8 cellular contexts compared by ENCODE assay signal in genomic region chr16:85437161-85438052, GRCh38.
DNase-seq lines count a peak whose midpoint lies in the region; ATAC-seq lines count a peak whose summit lies in the region.

No MANE protein-coding gene starts in this region.

- H3K9me3 ChIP-seq in HUES64 (ENCODE audit: insufficient read depth, low read depth, low read length) = no peaks in the 10 kb centered on the region

- peak overlapping the region; percentile 90 for H3K27ac ChIP-seq in HUES64 (ENCODE audit: low read depth, low read length)

- H3K36me3 Mint-ChIP-seq in stimulated activated naive B cell treated with anti-CD40 and anti-IgM and Interleukin-4, amounts not matched to agents 10 μg/mL and 1 μg/mL and 100 μg/mL, for 72 hours = no peaks in the 10 kb centered on the region

- H3K4me3 ChIP-seq in HUES64 (ENCODE audit: low read length) = peak overlapping the region; percentile 37

- H3K27ac Mint-ChIP-seq in stimulated activated naive B cell treated with anti-CD40 and anti-IgM and Interleukin-4, amounts not matched to agents 10 μg/mL and 1 μg/mL and 100 μg/mL, for 72 hours = peak overlapping the region; percentile 66

- WGBS in HUES64 = 16% methylated on average over 24 of the region's 25 CpGs

- ATAC-seq in left ventricle myocardium superior (peak; percentile 47), HG02981 (IDR thresholded peaks at IDR 0.05; ENCODE audit: unreplicated experiment) (no peak), HG03175 (IDR thresholded peaks at IDR 0.05; ENCODE audit: unreplicated experiment) (no peak), GM19023 (IDR thresholded peaks at IDR 0.05; ENCODE audit: unreplicated experiment) (no peak)
- ATAC-seq in stimulated activated naive B cell treated with anti-CD40 and anti-IgM and Interleukin-4, amounts not matched to agents 10 μg/mL and 1 μg/mL and 100 μg/mL, for 72 hours (replicated peaks) = no peak

- H3K4me1 ChIP-seq in HUES64 (ENCODE audit: insufficient read depth, low read length) = peaks cover 27% of the 10 kb centered on the region

- peaks cover 0 to 8% of the 10 kb centered on the region in 2 donors for H3K27me3 Mint-ChIP-seq in stimulated activated naive B cell treated with anti-CD40 and anti-IgM and Interleukin-4, amounts not matched to agents 10 μg/mL and 1 μg/mL and 100 μg/mL, for 72 hours

- no peak overlapping the region for H3K4me3 Mint-ChIP-seq in stimulated activated naive B cell treated with anti-CD40 and anti-IgM and Interleukin-4, amounts not matched to agents 10 μg/mL and 1 μg/mL and 100 μg/mL, for 72 hours

- no peaks in the 10 kb centered on the region for H3K9me3 Mint-ChIP-seq in stimulated activated naive B cell treated with anti-CD40 and anti-IgM and Interleukin-4, amounts not matched to agents 10 μg/mL and 1 μg/mL and 100 μg/mL, for 72 hours

- H3K4me1 Mint-ChIP-seq in stimulated activated naive B cell treated with anti-CD40 and anti-IgM and Interleukin-4, amounts not matched to agents 10 μg/mL and 1 μg/mL and 100 μg/mL, for 72 hours = peaks cover 0 to 2% of the 10 kb centered on the region in 2 donors

- intact Hi-C loops in left ventricle myocardium superior (cut with micrococcal nuclease) = no loop called here

- peak; percentile 90 for DNase-seq in NCI-H82 treated with DMSO at 0.1 percent for 48 hours (lab: John Stamatoyannopoulos, UW; ENCODE audit: unreplicated experiment)
- DNase-seq in left ventricle myocardium superior = no peak
- no peak for DNase-seq in stimulated activated naive B cell treated with anti-CD40 and anti-IgM and Interleukin-4, amounts not matched to agents 10 μg/mL and 1 μg/mL and 100 μg/mL, for 72 hours
- DNase-seq in GM19238 (ENCODE audit: insufficient read length, low spot score) = no peak

- peaks cover 12% of the 10 kb centered on the region; the same call in 1 of the 2 replicates for H3K27me3 ChIP-seq in HUES64 (ENCODE audit: insufficient read depth, low read length)

- H3K36me3 ChIP-seq in HUES64 (ENCODE audit: insufficient read depth, low read length) = no peaks in the 10 kb centered on the region

- peak overlapping the region; percentile 66 for H3K9ac ChIP-seq in HUES64 (ENCODE audit: low read depth, low read length)
